In the genomic region with DNA sequence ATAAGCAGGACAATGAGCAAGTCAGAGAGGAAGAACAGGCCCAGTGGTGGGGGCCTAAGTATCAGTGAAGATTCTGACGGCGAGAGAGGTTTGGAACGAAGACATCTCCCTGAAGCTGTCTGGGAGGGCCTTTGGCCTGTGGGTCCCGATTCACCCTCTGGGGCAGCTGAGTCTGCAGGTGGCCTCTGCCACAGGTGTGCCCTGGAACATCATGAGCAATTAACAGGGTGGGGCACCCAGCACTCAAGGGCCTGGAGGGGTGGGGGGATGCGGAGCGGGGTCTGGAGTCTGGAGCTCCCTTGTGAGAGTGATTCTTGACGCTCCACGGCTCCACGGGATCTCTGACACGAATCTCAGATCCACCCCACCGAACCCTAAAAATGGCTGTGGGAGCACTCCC, we compare ENCODE assay signal across 25 cellular contexts. TPM values are rescaled to one million over a fixed set of nuclear protein-coding genes. Genes with fewer than 3 reads are reported as not detected.
DNase-seq lines count a peak whose midpoint lies in the region; ATAC-seq and TF ChIP-seq lines count a peak whose summit lies in the region.
"Had no signal": no experiment of that assay in that cellular context is flagged by ENCODE, and none has a peak within 500 bp of the region (broad histone marks: within the 10 kb centered on the region; RNA-seq: fewer than 3 reads in every experiment).

No MANE protein-coding gene starts in this region.

- no peaks in the 10 kb centered on the region for H3K36me3 ChIP-seq in Peyer's patch
- H3K36me3 ChIP-seq in tibial nerve, result no peaks in the 10 kb centered on the region
- no peaks in the 10 kb centered on the region for H3K36me3 ChIP-seq in brain microvascular endothelial cell (replicated peaks)
- H3K36me3 ChIP-seq: gastroesophageal sphincter, left lung, tibial artery had no signal

- H3K4me1 ChIP-seq in Peyer's patch (peaks cover 11 to 61% (median 16%) of the 10 kb centered on the region in 4 donors), tibial nerve (peaks cover 0 to 88% (median 55%) of the 10 kb centered on the region in 4 donors)
- H3K4me1 ChIP-seq: Caco-2 had no signal

- peak in 1 of 2 donors; percentile 48 for TF ChIP-seq POLR2A in Peyer's patch (IDR thresholded peaks at IDR 0.05)
- no peak for TF ChIP-seq POLR2A in tibial nerve (IDR thresholded peaks at IDR 0.05)

- intact Hi-C loops in activated naive CD4-positive, alpha-beta T cell treated with anti-CD3 and anti-CD28 coated beads for 36 hours (cut with micrococcal nuclease), result no loop called here
- intact Hi-C loops in left colon (cut with DNase I, micrococcal nuclease), result no loop called here

- H3K27ac Mint-ChIP-seq in activated naive CD4-positive, alpha-beta T cell treated with anti-CD3 and anti-CD28 coated beads, Interleukin-2, amount 10 ng/mL, durations not matched to agents 7 days and 5 days, result peak overlapping the region; percentile 33
- no peak overlapping the region for H3K27ac Mint-ChIP-seq in activated naive CD4-positive, alpha-beta T cell treated with anti-CD3 and anti-CD28 coated beads for 36 hours
- H3K27ac Mint-ChIP-seq: activated T-helper 1 cell treated with anti-CD3 and anti-CD28 coated beads, Interleukin-12 subunit alpha, Interleukin-12 subunit beta, Interleukin-2, Interleukin-4 antibody, amounts not matched to agents 30 ng/mL and 10 ng/mL and 1 ng/mL, durations not matched to agents 14 hours and 24 hours and 36 hours had no signal

- no peak for DNase-seq in activated naive CD4-positive, alpha-beta T cell treated with anti-CD3 and anti-CD28 coated beads, Interleukin-2, amount 10 ng/mL, durations not matched to agents 7 days and 5 days
- DNase-seq in activated naive CD4-positive, alpha-beta T cell treated with anti-CD3 and anti-CD28 coated beads for 36 hours, result no peak
- DNase-seq in Peyer's patch (peak in 2 of 3 donors; percentile 74 to 78), left colon (peak in 1 of 2 donors; percentile 29), tibial nerve (ENCODE audit: low spot score in 2 of 2) (no peak), iPS-NIHi11 (ENCODE audit: low spot score) (no peak), brain microvascular endothelial cell (no peak)
- DNase-seq: activated CD4-positive, alpha-beta T cell treated with anti-CD3 and anti-CD28 coated beads for 4 hours; Caco-2; DND-41; dorsolateral prefrontal cortex; naive B cell; NCI-H1436 treated with DMSO at 0.1 percent for 48 hours; NCI-H82; occipital lobe; stomach; tibial artery had no signal

- H3K4me3 Mint-ChIP-seq in activated naive CD4-positive, alpha-beta T cell treated with anti-CD3 and anti-CD28 coated beads, Interleukin-2, amount 10 ng/mL, durations not matched to agents 7 days and 5 days, result no peak overlapping the region
- no peak overlapping the region for H3K4me3 Mint-ChIP-seq in activated naive CD4-positive, alpha-beta T cell treated with anti-CD3 and anti-CD28 coated beads for 36 hours
- H3K4me3 Mint-ChIP-seq: activated T-helper 1 cell treated with anti-CD3 and anti-CD28 coated beads, Interleukin-12 subunit alpha, Interleukin-12 subunit beta, Interleukin-2, Interleukin-4 antibody, amounts not matched to agents 30 ng/mL and 10 ng/mL and 1 ng/mL, durations not matched to agents 14 hours and 24 hours and 36 hours; T-helper 1 cell treated with Interleukin-12 subunit alpha and Interleukin-12 subunit beta and Interleukin-4 antibody, amounts not matched to agents 30 μg/mL and 1 μg/mL, for 36 hours had no signal

- TF ChIP-seq CTCF in Peyer's patch (IDR thresholded peaks at IDR 0.05), result peak in 2 of 6 experiments; percentile 25 to 27
- TF ChIP-seq CTCF in tibial nerve (IDR thresholded peaks at IDR 0.05), result no peak
- no peak for TF ChIP-seq CTCF in brain microvascular endothelial cell (IDR thresholded peaks at IDR 0.05; ENCODE audit: low read depth, low read length, missing control alignments)

- H3K9me3 ChIP-seq in Peyer's patch (no peaks in the 10 kb centered on the region), tibial nerve (no peaks in the 10 kb centered on the region)
- H3K9me3 ChIP-seq: Caco-2, gastroesophageal sphincter, left lung, stomach, tibial artery had no signal

- no peak overlapping the region for H3K4me3 ChIP-seq in Peyer's patch
- no peak overlapping the region for H3K4me3 ChIP-seq in tibial nerve
- H3K4me3 ChIP-seq in brain microvascular endothelial cell (ENCODE audit: low read depth, low read length), result no peak overlapping the region
- H3K4me3 ChIP-seq: dorsolateral prefrontal cortex, gastroesophageal sphincter, left lung, SK-N-MC, stomach, tibial artery had no signal

- no peak for TF ChIP-seq EP300 in tibial nerve (IDR thresholded peaks at IDR 0.05)

- no peaks in the 10 kb centered on the region for H3K27me3 ChIP-seq in Peyer's patch
- no peaks in the 10 kb centered on the region for H3K27me3 ChIP-seq in tibial nerve
- no peaks in the 10 kb centered on the region for H3K27me3 ChIP-seq in brain microvascular endothelial cell (replicated peaks)
- H3K27me3 ChIP-seq: dorsolateral prefrontal cortex, gastroesophageal sphincter, left lung, stomach, tibial artery had no signal

- CTCF ChIA-PET in activated naive CD4-positive, alpha-beta T cell treated with anti-CD3 and anti-CD28 coated beads, Interleukin-2, amount 10 ng/mL, durations not matched to agents 7 days and 5 days (lab: Charles Lee), result no interaction called here
- CTCF ChIA-PET in activated naive CD4-positive, alpha-beta T cell treated with anti-CD3 and anti-CD28 coated beads for 36 hours (lab: Charles Lee), result interaction anchor here (0.6 kb wide), 1 partner anchor 61 kb away, joined by 3 read pairs; no protein-coding TSS in a partner anchor

- ATAC-seq in left colon (peak; percentile 73), HG03469 (IDR thresholded peaks at IDR 0.05; ENCODE audit: unreplicated experiment) (no peak)
- ATAC-seq: gastroesophageal sphincter, HCT116 had no signal

- H3K27ac ChIP-seq in Peyer's patch (peak overlapping the region in 3 of 4 donors; percentile 30 to 88 (median 79)), tibial nerve (peak overlapping the region in 3 of 4 donors; percentile 43 to 73 (median 52)), brain microvascular endothelial cell (no peak overlapping the region)
- H3K27ac ChIP-seq: HL-60, SK-N-MC, stomach, tibial artery had no signal

- H3K4me1 Mint-ChIP-seq in activated naive CD4-positive, alpha-beta T cell treated with anti-CD3 and anti-CD28 coated beads, Interleukin-2, amount 10 ng/mL, durations not matched to agents 7 days and 5 days, result peaks cover 54% of the 10 kb centered on the region
- H3K4me1 Mint-ChIP-seq in activated naive CD4-positive, alpha-beta T cell treated with anti-CD3 and anti-CD28 coated beads for 36 hours (ENCODE audit: low read depth), result peaks cover 17% of the 10 kb centered on the region

- in situ Hi-C loops in brain microvascular endothelial cell (cut with HindIII; ENCODE audit: low pct_ligation_motif_present, low sequenced_read_pairs), result no loop called here

- peaks cover 11% of the 10 kb centered on the region for H3K36me3 Mint-ChIP-seq in activated naive CD4-positive, alpha-beta T cell treated with anti-CD3 and anti-CD28 coated beads, Interleukin-2, amount 10 ng/mL, durations not matched to agents 7 days and 5 days
- H3K36me3 Mint-ChIP-seq in activated naive CD4-positive, alpha-beta T cell treated with anti-CD3 and anti-CD28 coated beads for 36 hours (ENCODE audit: low read depth), result no peaks in the 10 kb centered on the region
- H3K36me3 Mint-ChIP-seq: naive B cell had no signal

- WGBS in tibial nerve, 2 donors, result 83 to 94% methylated on average over 9 to 11 of the region's 11 CpGs

- H3K27me3 Mint-ChIP-seq in activated naive CD4-positive, alpha-beta T cell treated with anti-CD3 and anti-CD28 coated beads, Interleukin-2, amount 10 ng/mL, durations not matched to agents 7 days and 5 days, result no peaks in the 10 kb centered on the region
- no peaks in the 10 kb centered on the region for H3K27me3 Mint-ChIP-seq in activated naive CD4-positive, alpha-beta T cell treated with anti-CD3 and anti-CD28 coated beads for 36 hours (ENCODE audit: low read depth)
- H3K27me3 Mint-ChIP-seq: naive B cell had no signal

- no peaks in the 10 kb centered on the region for H3K9me3 Mint-ChIP-seq in activated naive CD4-positive, alpha-beta T cell treated with anti-CD3 and anti-CD28 coated beads, Interleukin-2, amount 10 ng/mL, durations not matched to agents 7 days and 5 days
- H3K9me3 Mint-ChIP-seq in activated naive CD4-positive, alpha-beta T cell treated with anti-CD3 and anti-CD28 coated beads for 36 hours, result no peaks in the 10 kb centered on the region
- H3K9me3 Mint-ChIP-seq: activated T-helper 1 cell treated with anti-CD3 and anti-CD28 coated beads, Interleukin-12 subunit alpha, Interleukin-12 subunit beta, Interleukin-2, Interleukin-4 antibody, amounts not matched to agents 30 ng/mL and 10 ng/mL and 1 ng/mL, durations not matched to agents 14 hours and 24 hours and 36 hours; naive B cell; T-helper 1 cell treated with Interleukin-12 subunit alpha and Interleukin-12 subunit beta and Interleukin-4 antibody, amounts not matched to agents 30 μg/mL and 1 μg/mL, for 36 hours had no signal

RNA-seq across cellular contexts. Expression of gene ITPK1, which starts 8.3 kb away (rescaled TPM):
- total RNA-seq in activated naive CD4-positive, alpha-beta T cell treated with anti-CD3 and anti-CD28 coated beads for 36 hours, result 10 to 100 TPM; 12.2 to 18.9 TPM
- total RNA-seq in Peyer's patch, result 100 to 1,000 TPM; 132 to 172 (median 157) TPM
- 100 to 1,000 TPM; 138 to 142 TPM for total RNA-seq in left colon
- 100 to 1,000 TPM in 1 of 4 donors, 10 to 100 TPM in 3; 67.4 to 121 (median 92.5) TPM for total RNA-seq in tibial nerve

Comparison
In these comparisons a context has a peak if more than half of its experiments do, and no peak if none do; other contexts are left out.
1. DNase-seq: peak in Peyer's patch (2 of 3); none in activated naive CD4-positive, alpha-beta T cell treated with anti-CD3 and anti-CD28 coated beads, Interleukin-2, amount 10 ng/mL, durations not matched to agents 7 days and 5 days (single experiment), activated naive CD4-positive, alpha-beta T cell treated with anti-CD3 and anti-CD28 coated beads for 36 hours (single experiment), tibial nerve (0 of 2), iPS-NIHi11 (single experiment) and brain microvascular endothelial cell (single experiment).